Comparison of ENCODE assay signal across 1 cellular context in the genomic region with DNA sequence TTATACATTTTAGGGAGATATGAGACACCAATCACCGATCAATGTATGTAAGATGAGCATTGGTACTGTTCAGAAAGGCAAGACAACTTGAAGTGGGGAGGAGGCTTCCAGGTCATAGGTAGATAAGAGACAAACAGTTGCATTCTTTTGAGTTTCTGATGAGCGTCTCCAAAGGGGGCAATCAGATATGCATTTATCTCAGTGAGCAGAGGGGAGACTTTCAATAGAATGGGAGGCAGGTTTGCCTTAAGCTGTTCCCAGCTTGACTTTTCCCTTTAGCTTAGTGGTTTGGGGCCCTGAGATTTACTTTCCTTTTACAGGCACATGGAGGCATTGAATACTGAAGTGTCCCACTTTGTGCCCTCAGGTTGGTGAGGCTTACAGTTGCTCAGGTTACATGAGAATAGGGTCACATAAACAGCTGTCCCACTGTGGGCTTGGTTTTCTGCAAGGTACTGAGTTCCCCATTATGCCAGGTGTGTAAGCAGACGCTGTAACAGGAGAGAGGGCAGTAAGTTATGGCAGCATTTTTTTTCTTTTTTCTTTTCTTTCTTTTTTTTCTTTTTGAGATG.
A peak's percentile ranks its signal among the peaks of the same experiment; 100 is the strongest.
TF ChIP-seq lines count a peak whose summit lies in the region.

No MANE protein-coding gene starts in this region.

TF ChIP-seq in K562, 482 proteins besides CTCF, POLR2A, EP300 and RAD21 (continued from another document):
- TF ChIP-seq NEUROD1 (IDR thresholded peaks at IDR 0.05; ENCODE audit: borderline replicate concordance, low read depth, low read length, partially characterized antibody) (no peak), FOXA3 (CRISPR knock-in tag; conservative IDR thresholded peaks at IDR 0.05 in 1 of 2, IDR thresholded peaks at IDR 0.05 in 1 of 2) (0 out of 4 replicates have a peak, but pooled peaks of 1 of the 2 experiments have one; percentile 44)
- TF ChIP-seq, protein P1, sequence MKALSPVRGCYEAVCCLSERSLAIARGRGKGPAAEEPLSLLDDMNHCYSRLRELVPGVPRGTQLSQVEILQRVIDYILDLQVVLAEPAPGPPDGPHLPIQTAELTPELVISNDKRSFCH (CRISPR knock-in tag; IDR thresholded peaks at IDR 0.05) = no peak
- TF ChIP-seq, protein P1 (tag; IDR thresholded peaks at IDR 0.05) = no peak
- TF ChIP-seq, protein P2, sequence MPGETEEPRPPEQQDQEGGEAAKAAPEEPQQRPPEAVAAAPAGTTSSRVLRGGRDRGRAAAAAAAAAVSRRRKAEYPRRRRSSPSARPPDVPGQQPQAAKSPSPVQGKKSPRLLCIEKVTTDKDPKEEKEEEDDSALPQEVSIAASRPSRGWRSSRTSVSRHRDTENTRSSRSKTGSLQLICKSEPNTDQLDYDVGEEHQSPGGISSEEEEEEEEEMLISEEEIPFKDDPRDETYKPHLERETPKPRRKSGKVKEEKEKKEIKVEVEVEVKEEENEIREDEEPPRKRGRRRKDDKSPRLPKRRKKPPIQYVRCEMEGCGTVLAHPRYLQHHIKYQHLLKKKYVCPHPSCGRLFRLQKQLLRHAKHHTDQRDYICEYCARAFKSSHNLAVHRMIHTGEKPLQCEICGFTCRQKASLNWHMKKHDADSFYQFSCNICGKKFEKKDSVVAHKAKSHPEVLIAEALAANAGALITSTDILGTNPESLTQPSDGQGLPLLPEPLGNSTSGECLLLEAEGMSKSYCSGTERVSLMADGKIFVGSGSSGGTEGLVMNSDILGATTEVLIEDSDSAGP (CRISPR knock-in tag; IDR thresholded peaks at IDR 0.05) = 0 out of 2 replicates have a peak, but pooled peaks have one; percentile 20
